14 cellular contexts compared by ENCODE assay signal in genomic region chr2:133887676-133888040, GRCh38.
DNase-seq lines count a peak whose midpoint lies in the region; ATAC-seq and TF ChIP-seq lines count a peak whose summit lies in the region.
"Had no signal": no experiment of that assay in that cellular context is flagged by ENCODE, and none has a peak within 500 bp of the region (broad histone marks: within the 10 kb centered on the region; RNA-seq: fewer than 3 reads in every experiment).

No MANE protein-coding gene starts in this region.

- dilution Hi-C loops in IMR-90 (cut with HindIII; ENCODE audit: low sequenced_read_pairs, unreplicated experiment): no loop called here

- H3K36me3 ChIP-seq in IMR-90 (ENCODE audit: control insufficient read depth, insufficient read depth, low read length): no peaks in the 10 kb centered on the region

- peaks cover 4% of the 10 kb centered on the region for H3K4me1 Mint-ChIP-seq in osteocyte (ENCODE audit: unreplicated experiment)
- H3K4me1 Mint-ChIP-seq: CD14-positive monocyte had no signal

- CTCF ChIA-PET in AG04450 (lab: Charles Lee): interaction anchor here (1.0 to 5.6 kb wide), 8 partner anchors 10 to 563 kb away, joined by 3 to 96 read pairs (median 22); no protein-coding TSS in a partner anchor
- CTCF ChIA-PET in IMR-90 (lab: Yijun Ruan, JAX): interaction anchor here (1.0 to 5.4 kb wide), 11 partner anchors 185 to 564 kb away, joined by 3 to 22 read pairs (median 5); no protein-coding TSS in a partner anchor

- no peaks in the 10 kb centered on the region for H4K20me1 ChIP-seq in IMR-90 (ENCODE audit: insufficient read depth, low read length)

- peak overlapping the region; percentile 93 for H4K5ac ChIP-seq in IMR-90 (ENCODE audit: low read depth, low read length)

- H4K8ac ChIP-seq in IMR-90 (ENCODE audit: low read depth in 2 of 2, low read length in 2 of 2): peak overlapping the region; percentile 61 to 88; a peak in 3 of 4 replicates

- peaks cover 37% of the 10 kb centered on the region for H3K27me3 Mint-ChIP-seq in osteocyte (ENCODE audit: unreplicated experiment)

- H2BK20ac ChIP-seq in IMR-90 (ENCODE audit: low read depth, low read length): peak overlapping the region; percentile 89

- no peak overlapping the region for H3K4me3 Mint-ChIP-seq in osteocyte (ENCODE audit: unreplicated experiment)
- H3K4me3 Mint-ChIP-seq: CD14-positive monocyte; CD8-positive, alpha-beta T cell had no signal

- H3K9me3 ChIP-seq in AG04450 (ENCODE audit: control insufficient read depth, insufficient read depth, low read length): no peaks in the 10 kb centered on the region
- no peaks in the 10 kb centered on the region for H3K9me3 ChIP-seq in IMR-90 (ENCODE audit: control insufficient read depth, insufficient read depth, low read length)

- in situ Hi-C loops in IMR-90 (cut with MboI; ENCODE audit: low sequenced_read_pairs): loop anchor here (10.0 to 25.0 kb wide), 4 partner anchors 350 to 1025 kb away; partner anchors contain the start of gene CCNT2

- no peak for TF ChIP-seq POLR2A in IMR-90 (IDR thresholded peaks at IDR 0.05; ENCODE audit: low read depth, low read length)

- DNase-seq in AG04450 (ENCODE audit: low read depth, low spot score): no peak
- no peak for DNase-seq in IMR-90
- peak; percentile 74 for DNase-seq in epithelial cell of esophagus (ENCODE audit: low read depth)
- DNase-seq in osteocyte (ENCODE audit: extremely low spot score, unreplicated experiment): peak; percentile 69
- no peak for DNase-seq in NCI-H187 (lab: John Stamatoyannopoulos, UW)
- no peak for DNase-seq in caudate nucleus (lab: John Stamatoyannopoulos, UW)
- no peak for DNase-seq in NCI-H526 treated with DMSO at 0.1 percent for 48 hours (lab: John Stamatoyannopoulos, UW)
- DNase-seq: ACHN; CD8-positive, alpha-beta T cell; COR-L47; DMS153; DMS79 treated with DMSO at 0.1 percent for 48 hours; EL had no signal

- no peak overlapping the region for H3K27ac Mint-ChIP-seq in osteocyte (ENCODE audit: unreplicated experiment)
- H3K27ac Mint-ChIP-seq: CD14-positive monocyte; CD8-positive, alpha-beta T cell had no signal

- H3K56ac ChIP-seq in IMR-90 (ENCODE audit: extremely low read depth, insufficient read depth, low read length): 0 out of 2 replicates have a peak overlapping the region, but pooled peaks have one; percentile 1

- H3K4ac ChIP-seq in IMR-90 (ENCODE audit: low read depth, low read length): peak overlapping the region; percentile 97

- H3K9ac ChIP-seq in IMR-90 (ENCODE audit: low read depth, low read length): no peak overlapping the region

- POLR2A ChIA-PET in AG04450 (lab: Yijun Ruan, JAX): interaction anchor here (0.6 to 2.0 kb wide), 5 partner anchors 32 to 320 kb away, joined by 3 to 19 read pairs (median 5); no protein-coding TSS in a partner anchor
- POLR2A ChIA-PET in IMR-90 (lab: Charles Lee; ENCODE audit: unreplicated experiment): no interaction called here

- no peak overlapping the region for H3K4me3 ChIP-seq in AG04450 (ENCODE audit: low read depth, low read length)
- no peak overlapping the region for H3K4me3 ChIP-seq in IMR-90 (ENCODE audit: insufficient read depth, low read depth, low read length)
- H3K4me3 ChIP-seq in epithelial cell of esophagus (ENCODE audit: low read length): no peak overlapping the region

- ATAC-seq in IMR-90 (ENCODE audit: low read depth): no peak
- ATAC-seq: CD8-positive, alpha-beta T cell had no signal

- H2AFZ ChIP-seq in IMR-90 (replicated peaks; ENCODE audit: low read length, poor library complexity): no peak overlapping the region

- H3K9me1 ChIP-seq in IMR-90 (ENCODE audit: insufficient read depth, low read length): peaks cover 8% of the 10 kb centered on the region; the same call in 1 of the 2 replicates

- H4K91ac ChIP-seq in IMR-90 (ENCODE audit: insufficient read depth, low read depth, low read length): peak overlapping the region; percentile 90

- peak overlapping the region; percentile 75 for H3K27ac ChIP-seq in AG04450 (ENCODE audit: low read depth, low read length)
- peak overlapping the region; percentile 71; the same call in 1 of the 2 replicates for H3K27ac ChIP-seq in IMR-90 (ENCODE audit: insufficient read depth, low read length)
- no peak overlapping the region for H3K27ac ChIP-seq in caudate nucleus (ENCODE audit: low read depth, low read length)

- no peak overlapping the region for H3K4me2 ChIP-seq in IMR-90 (ENCODE audit: low read depth, low read length)

- no peaks in the 10 kb centered on the region for H3K79me1 ChIP-seq in IMR-90 (ENCODE audit: low read depth in 1 of 2, low read length in 2 of 2)

- H2BK5ac ChIP-seq in IMR-90 (ENCODE audit: low read depth, low read length, poor library complexity, severe bottlenecking): peak overlapping the region; percentile 80

- H3K9me3 Mint-ChIP-seq in osteocyte (ENCODE audit: unreplicated experiment): no peaks in the 10 kb centered on the region
- H3K9me3 Mint-ChIP-seq: CD14-positive monocyte; CD8-positive, alpha-beta T cell had no signal

- H2BK15ac ChIP-seq in IMR-90 (ENCODE audit: low read depth, low read length): peak overlapping the region; percentile 75; the same call in 2 of the 3 replicates

- TF ChIP-seq CTCF in AG04450 (IDR thresholded peaks at IDR 0.05; ENCODE audit: low read depth, low read length) (no peak), IMR-90 (conservative IDR thresholded peaks at IDR 0.05; ENCODE audit: low read depth, low read length) (no peak), epithelial cell of esophagus (IDR thresholded peaks at IDR 0.05; ENCODE audit: insufficient read depth, low read depth, low read length, missing control alignments) (no peak), osteocyte (IDR thresholded peaks at IDR 0.05) (no peak)

- no TSS peak for BruUV-seq in IMR-90 (replicated peaks; lab: Mats Ljungman, UMichigan)

- H3K23ac ChIP-seq in IMR-90 (ENCODE audit: low read depth, low read length): peak overlapping the region; percentile 89

- H2AK5ac ChIP-seq in IMR-90 (ENCODE audit: low read depth, low read length): peak overlapping the region; percentile 91

- peak overlapping the region; percentile 95 for H3K18ac ChIP-seq in IMR-90 (ENCODE audit: low read depth, low read length)

- WGBS in IMR-90 (ENCODE audit: extremely low coverage in 2 of 2, insufficient read length in 1 of 2), 2 experiments: 60% methylated on average over 1 of the region's 4 CpGs; no CpG with 5 or more reads in 1 of the 2 experiments

- intact Hi-C loops in IMR-90 (cut with micrococcal nuclease): loop anchor here (2.0 to 10.0 kb wide), 4 partner anchors 320 to 563 kb away; no protein-coding TSS in a partner anchor

- H2AK9ac ChIP-seq in IMR-90 (replicated peaks; ENCODE audit: low read depth, low read length, poor library complexity): peak overlapping the region; percentile 67

- H3K27me3 ChIP-seq in AG04450 (ENCODE audit: control insufficient read depth, insufficient read depth, low read length): peaks cover 3% of the 10 kb centered on the region
- no peaks in the 10 kb centered on the region for H3K27me3 ChIP-seq in IMR-90 (ENCODE audit: control insufficient read depth, insufficient read depth, low read length)

- H3K14ac ChIP-seq in IMR-90 (replicated peaks; ENCODE audit: low read depth, low read length): peak overlapping the region; percentile 92

- H3K36me3 Mint-ChIP-seq in osteocyte (ENCODE audit: unreplicated experiment): no peaks in the 10 kb centered on the region
- H3K36me3 Mint-ChIP-seq: CD14-positive monocyte; CD8-positive, alpha-beta T cell had no signal

- TF ChIP-seq RAD21 in IMR-90 (IDR thresholded peaks at IDR 0.05; ENCODE audit: low read length): no peak

- H2BK120ac ChIP-seq in IMR-90 (ENCODE audit: low read depth, low read length): peak overlapping the region; percentile 97

- peaks cover 22% of the 10 kb centered on the region for H3K4me1 ChIP-seq in IMR-90 (ENCODE audit: control insufficient read depth, insufficient read depth, low read length)

TF ChIP-seq in IMR-90, 13 proteins besides CTCF, POLR2A, EP300 and RAD21:
- TF ChIP-seq CHD1 (IDR thresholded peaks at IDR 0.05; ENCODE audit: low read depth, low read length) (no peak), MAFK (IDR thresholded peaks at IDR 0.05; ENCODE audit: low read depth, low read length) (no peak), MXI1 (IDR thresholded peaks at IDR 0.05; ENCODE audit: borderline replicate concordance, low read depth, low read length) (no peak), FOS (IDR thresholded peaks at IDR 0.05; ENCODE audit: low read depth, low read length) (no peak), RCOR1 (IDR thresholded peaks at IDR 0.05; ENCODE audit: insufficient replicate concordance, low read length) (no peak), USF2 (IDR thresholded peaks at IDR 0.05; ENCODE audit: low read depth, low read length) (no peak), CEBPB (IDR thresholded peaks at IDR 0.05; ENCODE audit: low read depth, low read length) (no peak), RFX5 (IDR thresholded peaks at IDR 0.05; ENCODE audit: low read depth, low read length) (no peak), MAZ (IDR thresholded peaks at IDR 0.05; ENCODE audit: borderline replicate concordance, low read depth, low read length) (no peak), BHLHE40 (IDR thresholded peaks at IDR 0.05; ENCODE audit: low read depth, low read length) (no peak), NFE2L2 (IDR thresholded peaks at IDR 0.05; ENCODE audit: low read depth, low read length) (no peak), SMC3 (IDR thresholded peaks at IDR 0.05; ENCODE audit: low read depth, low read length) (no peak)
- TF ChIP-seq, protein P1, sequence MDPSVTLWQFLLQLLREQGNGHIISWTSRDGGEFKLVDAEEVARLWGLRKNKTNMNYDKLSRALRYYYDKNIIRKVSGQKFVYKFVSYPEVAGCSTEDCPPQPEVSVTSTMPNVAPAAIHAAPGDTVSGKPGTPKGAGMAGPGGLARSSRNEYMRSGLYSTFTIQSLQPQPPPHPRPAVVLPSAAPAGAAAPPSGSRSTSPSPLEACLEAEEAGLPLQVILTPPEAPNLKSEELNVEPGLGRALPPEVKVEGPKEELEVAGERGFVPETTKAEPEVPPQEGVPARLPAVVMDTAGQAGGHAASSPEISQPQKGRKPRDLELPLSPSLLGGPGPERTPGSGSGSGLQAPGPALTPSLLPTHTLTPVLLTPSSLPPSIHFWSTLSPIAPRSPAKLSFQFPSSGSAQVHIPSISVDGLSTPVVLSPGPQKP (IDR thresholded peaks at IDR 0.05; ENCODE audit: borderline replicate concordance, low read depth, low read length): no peak
TF ChIP-seq in IMR-90: peak in this region for 0.

Comparison
In these comparisons a context has a peak if more than half of its experiments do, and no peak if none do; other contexts are left out.
1. DNase-seq: peak in epithelial cell of esophagus (single experiment) and osteocyte (single experiment); none in AG04450 (single experiment), IMR-90 (single experiment), NCI-H187 (0 of 2), caudate nucleus (0 of 61) and NCI-H526 treated with DMSO at 0.1 percent for 48 hours (single experiment).